ENCODE assay signal across 28 cellular contexts in genomic region chr4:23070848-23071570, GRCh38.
"Had no signal": no experiment of that assay in that cellular context is flagged by ENCODE, and none has a peak within 500 bp of the region (broad histone marks: within the 10 kb centered on the region; RNA-seq: fewer than 3 reads in every experiment).

No MANE protein-coding gene starts in this region.

- H3K9me3 ChIP-seq: ascending aorta, esophagus muscularis mucosa, gastrocnemius medialis, heart left ventricle had no signal

- H3K27ac ChIP-seq: ascending aorta, esophagus muscularis mucosa, foreskin keratinocyte, gastrocnemius medialis, heart left ventricle, WERI-Rb-1 had no signal

- FAIRE-seq: colon had no signal

- H3K36me3 ChIP-seq: ascending aorta, esophagus muscularis mucosa, gastrocnemius medialis, heart left ventricle, WERI-Rb-1 had no signal

- H3K4me1 ChIP-seq: ascending aorta, esophagus muscularis mucosa, foreskin keratinocyte, gastrocnemius medialis, heart left ventricle had no signal

- DNase-seq: activated B cell treated with CpG ODN at 0.5 μM for 24 hours; activated CD4-positive, alpha-beta memory T cell treated with anti-CD3 and anti-CD28 coated beads for 36 hours; activated CD4-positive, alpha-beta T cell treated with anti-CD3 and anti-CD28 coated beads for 48 hours; activated CD8-positive, alpha-beta memory T cell treated with anti-CD3 and anti-CD28 coated beads, Interleukin-2, amount 10 ng/mL, durations not matched to agents 7 days and 5 days; activated CD8-positive, alpha-beta memory T cell treated with anti-CD3 and anti-CD28 coated beads, Interleukin-2, amount 50 U/mL, for 4 hours; activated CD8-positive, alpha-beta T cell treated with anti-CD3 and anti-CD28 coated beads, Interleukin-2, amount 10 ng/mL, durations not matched to agents 7 days and 5 days; activated effector memory CD4-positive, alpha-beta T cell treated with anti-CD3 and anti-CD28 coated beads, Interleukin-2, amount 50 U/mL, for 16 hours; activated naive CD4-positive, alpha-beta T cell treated with anti-CD3 and anti-CD28 coated beads for 36 hours; activated naive CD8-positive, alpha-beta T cell treated with anti-CD3 and anti-CD28 coated beads for 36 hours; activated T-cell treated with anti-CD3 and anti-CD28 coated beads, Interleukin-2, amount 50 U/mL, for 1 hour; activated T-cell treated with anti-CD3 and anti-CD28 coated beads, Interleukin-2, amount 50 U/mL, for 48 hours; caudate nucleus; cortex of kidney; dermis blood vessel endothelial cell; effector CD4-positive, alpha-beta T cell; effector memory CD8-positive, alpha-beta T cell; erythroblast; foreskin keratinocyte; gastrocnemius medialis; glutamatergic neuron; heart left ventricle; T-helper 1 cell; T-helper 17 cell; T1000; WERI-Rb-1 had no signal

- H3K27me3 ChIP-seq: ascending aorta, esophagus muscularis mucosa, foreskin keratinocyte, gastrocnemius medialis, heart left ventricle had no signal

- H3K4me3 ChIP-seq: ascending aorta, esophagus muscularis mucosa, gastrocnemius medialis, heart left ventricle had no signal
